In genomic region chr12:9240004-9240635, GRCh38 we compare ENCODE assay signal across 10 cellular contexts. TPM values are rescaled to one million over a fixed set of nuclear protein-coding genes. Genes with fewer than 3 reads are reported as not detected.
A peak's percentile ranks its signal among the peaks of the same experiment; 100 is the strongest.
DNase-seq lines count a peak whose midpoint lies in the region; ATAC-seq and TF ChIP-seq lines count a peak whose summit lies in the region.
"Not testable (repeated sequence)": the region's sequence is repeated elsewhere in the genome, so short reads cannot be mapped to it uniquely, and the experiment has no call there.
"Had no signal": no experiment of that assay in that cellular context is flagged by ENCODE, and none has a peak within 500 bp of the region (broad histone marks: within the 10 kb centered on the region; RNA-seq: fewer than 3 reads in every experiment).

No MANE protein-coding gene starts in this region.

- peak; percentile 93 for ATAC-seq in effector memory CD8-positive, alpha-beta T cell (replicated peaks)

- intact Hi-C loops in sigmoid colon (cut with DNase I): not testable (repeated sequence)

- H3K4me3 ChIP-seq in AG09309 (ENCODE audit: control insufficient read depth, low read depth, low read length) (peak overlapping the region; percentile 28), Karpas-422 (ENCODE audit: low read length) (peak overlapping the region; percentile 54), liver (ENCODE audit: low read depth in 1 of 3, low read length in 3 of 3) (peak overlapping the region; percentile 48 to 53 (median 50)), sigmoid colon (peak overlapping the region; percentile 2 to 43 (median 34))

- peaks cover 17% of the 10 kb centered on the region for H3K4me1 Mint-ChIP-seq in activated CD4-positive, alpha-beta T cell treated with anti-CD3 and anti-CD28 coated beads, Interleukin-2, amount 10 ng/mL, durations not matched to agents 7 days and 5 days
- peaks cover 16% of the 10 kb centered on the region for H3K4me1 Mint-ChIP-seq in activated naive CD4-positive, alpha-beta T cell treated with anti-CD3 and anti-CD28 coated beads, Interleukin-2, amount 10 ng/mL, durations not matched to agents 7 days and 5 days
- H3K4me1 Mint-ChIP-seq in effector memory CD8-positive, alpha-beta T cell (ENCODE audit: low read depth in 2 of 2): not testable (repeated sequence)

- POLR2A ChIA-PET in activated CD4-positive, alpha-beta T cell treated with anti-CD3 and anti-CD28 coated beads, Interleukin-2, amount 10 ng/mL, durations not matched to agents 7 days and 5 days (lab: Charles Lee): not testable (repeated sequence)

- not testable (repeated sequence) for TF ChIP-seq CTCF in AG09309 (IDR thresholded peaks at IDR 0.05; ENCODE audit: control insufficient read depth, insufficient read depth, low read depth, low read length, missing control alignments); liver (IDR thresholded peaks at IDR 0.05; ENCODE audit: low read depth, low read length, missing input control); sigmoid colon (IDR thresholded peaks at IDR 0.05)

- H3K27ac Mint-ChIP-seq in activated CD4-positive, alpha-beta T cell treated with anti-CD3 and anti-CD28 coated beads, Interleukin-2, amount 10 ng/mL, durations not matched to agents 7 days and 5 days: peak overlapping the region; percentile 86
- H3K27ac Mint-ChIP-seq in activated naive CD4-positive, alpha-beta T cell treated with anti-CD3 and anti-CD28 coated beads, Interleukin-2, amount 10 ng/mL, durations not matched to agents 7 days and 5 days: not testable (repeated sequence)
- peak overlapping the region; percentile 96 to 98 for H3K27ac Mint-ChIP-seq in effector memory CD8-positive, alpha-beta T cell

- not testable (repeated sequence) for H3K36me3 ChIP-seq in Karpas-422 (ENCODE audit: insufficient read depth, low read length); liver (ENCODE audit: control insufficient read depth in 4 of 4, insufficient read depth in 3 of 4, low read depth in 1 of 4, low read length in 3 of 4); sigmoid colon

- H3K9me2 ChIP-seq in Karpas-422 (replicated peaks; ENCODE audit: insufficient read depth, low read length): not testable (repeated sequence)

- H3K4me1 ChIP-seq in Karpas-422 (ENCODE audit: low read length); sigmoid colon: not testable (repeated sequence)
- peaks cover 2 to 11% (median 6%) of the 10 kb centered on the region in 4 donors for H3K4me1 ChIP-seq in liver (ENCODE audit: control insufficient read depth in 4 of 4, insufficient read depth in 4 of 4, low read length in 3 of 4)

- peak overlapping the region; percentile 82 for H3K4me3 Mint-ChIP-seq in activated CD4-positive, alpha-beta T cell treated with anti-CD3 and anti-CD28 coated beads, Interleukin-2, amount 10 ng/mL, durations not matched to agents 7 days and 5 days
- peak overlapping the region; percentile 70 for H3K4me3 Mint-ChIP-seq in activated naive CD4-positive, alpha-beta T cell treated with anti-CD3 and anti-CD28 coated beads, Interleukin-2, amount 10 ng/mL, durations not matched to agents 7 days and 5 days
- H3K4me3 Mint-ChIP-seq in effector memory CD8-positive, alpha-beta T cell: peak overlapping the region; percentile 87 to 91

- not testable (repeated sequence) for H3K79me2 ChIP-seq in Karpas-422 (ENCODE audit: low read length)

- H3K9ac ChIP-seq in Karpas-422 (ENCODE audit: low read length): peak overlapping the region; percentile 46
- peak overlapping the region in 1 of 2 donors; percentile 58 for H3K9ac ChIP-seq in liver (ENCODE audit: low read depth in 1 of 2, low read length in 2 of 2)

- not testable (repeated sequence) for H3K36me3 Mint-ChIP-seq in activated CD4-positive, alpha-beta T cell treated with anti-CD3 and anti-CD28 coated beads, Interleukin-2, amount 10 ng/mL, durations not matched to agents 7 days and 5 days (ENCODE audit: low read depth); activated naive CD4-positive, alpha-beta T cell treated with anti-CD3 and anti-CD28 coated beads, Interleukin-2, amount 10 ng/mL, durations not matched to agents 7 days and 5 days
- peaks cover 11% of the 10 kb centered on the region for H3K36me3 Mint-ChIP-seq in effector memory CD8-positive, alpha-beta T cell (ENCODE audit: insufficient read depth)

- CTCF ChIA-PET in activated CD4-positive, alpha-beta T cell treated with anti-CD3 and anti-CD28 coated beads, Interleukin-2, amount 10 ng/mL, durations not matched to agents 7 days and 5 days (lab: Charles Lee); activated naive CD4-positive, alpha-beta T cell treated with anti-CD3 and anti-CD28 coated beads, Interleukin-2, amount 10 ng/mL, durations not matched to agents 7 days and 5 days (lab: Charles Lee): not testable (repeated sequence)

- not testable (repeated sequence) for H3K27ac ChIP-seq in Karpas-422 (ENCODE audit: low read length)
- H3K27ac ChIP-seq in liver (ENCODE audit: low read depth in 1 of 2, low read length in 2 of 2): peak overlapping the region; percentile 61 to 65
- H3K27ac ChIP-seq in sigmoid colon: peak overlapping the region; percentile 26 to 39 (median 35)

- not testable (repeated sequence) for DNase-seq in AG09309 (ENCODE audit: low read depth); Karpas-422; sigmoid colon
- peak; percentile 46 for DNase-seq in activated CD4-positive, alpha-beta T cell treated with anti-CD3 and anti-CD28 coated beads, Interleukin-2, amount 10 ng/mL, durations not matched to agents 7 days and 5 days
- peak; percentile 49 for DNase-seq in activated naive CD4-positive, alpha-beta T cell treated with anti-CD3 and anti-CD28 coated beads, Interleukin-2, amount 10 ng/mL, durations not matched to agents 7 days and 5 days
- DNase-seq in effector memory CD8-positive, alpha-beta T cell: peak; percentile 35 to 45 (median 43)
- DNase-seq in stimulated activated CD8-positive, alpha-beta memory T cell treated with anti-CD3 and anti-CD28 coated beads, Interleukin-4, amount 100 ng/mL, for 48 hours: peak; percentile 66

- peak overlapping the region; percentile 58 for H3K4me2 ChIP-seq in Karpas-422 (ENCODE audit: low read depth, low read length, poor library complexity, severe bottlenecking)

- peak in 1 of 2 donors; percentile 43 for TF ChIP-seq RAD21 in liver (IDR thresholded peaks at IDR 0.05)

- TF ChIP-seq POLR2A in sigmoid colon (IDR thresholded peaks at IDR 0.05): not testable (repeated sequence)

- H4K20me1 ChIP-seq in Karpas-422 (ENCODE audit: insufficient read depth, low read depth, low read length): not testable (repeated sequence)

- H3K27me3 ChIP-seq in Karpas-422 (ENCODE audit: low read length); liver (ENCODE audit: control insufficient read depth in 4 of 4, insufficient read depth in 4 of 4, low read length in 3 of 4); sigmoid colon: not testable (repeated sequence)

- not testable (repeated sequence) for H2AFZ ChIP-seq in Karpas-422 (ENCODE audit: low read length)

- H3K9me3 ChIP-seq in Karpas-422 (ENCODE audit: low read length); liver (ENCODE audit: control insufficient read depth in 4 of 4, low read length in 3 of 4); sigmoid colon: not testable (repeated sequence)

- not testable (repeated sequence) for H3K9me3 Mint-ChIP-seq in activated CD4-positive, alpha-beta T cell treated with anti-CD3 and anti-CD28 coated beads, Interleukin-2, amount 10 ng/mL, durations not matched to agents 7 days and 5 days; activated naive CD4-positive, alpha-beta T cell treated with anti-CD3 and anti-CD28 coated beads, Interleukin-2, amount 10 ng/mL, durations not matched to agents 7 days and 5 days; effector memory CD8-positive, alpha-beta T cell

- 27% methylated on average over 30 of the region's 33 CpGs for WGBS in liver
- 29 to 35% methylated on average over 29 to 31 of the region's 33 CpGs for WGBS in sigmoid colon, 2 donors

- not testable (repeated sequence) for TF ChIP-seq EP300 in sigmoid colon (IDR thresholded peaks at IDR 0.05)

- peaks cover 15% of the 10 kb centered on the region for H3K27me3 Mint-ChIP-seq in activated CD4-positive, alpha-beta T cell treated with anti-CD3 and anti-CD28 coated beads, Interleukin-2, amount 10 ng/mL, durations not matched to agents 7 days and 5 days
- H3K27me3 Mint-ChIP-seq in activated naive CD4-positive, alpha-beta T cell treated with anti-CD3 and anti-CD28 coated beads, Interleukin-2, amount 10 ng/mL, durations not matched to agents 7 days and 5 days: peaks cover 19% of the 10 kb centered on the region
- H3K27me3 Mint-ChIP-seq in effector memory CD8-positive, alpha-beta T cell: not testable (repeated sequence)

TF ChIP-seq in liver, 16 proteins besides CTCF, POLR2A, EP300 and RAD21:
- TF ChIP-seq YY1 (IDR thresholded peaks at IDR 0.05) (peak; percentile 38), MAX (IDR thresholded peaks at IDR 0.05) (peak; percentile 15)

RNA-seq across cellular contexts. Expression of gene PZP, which starts 31.9 kb away (rescaled TPM):
- not detected in 2 replicates for total RNA-seq in Karpas-422 (2014; rRNA removed; shearing (Covaris generic); ENCODE audit: low replicate concordance)
- not detected for total RNA-seq in activated CD4-positive, alpha-beta T cell treated with anti-CD3 and anti-CD28 coated beads, Interleukin-2, amount 10 ng/mL, durations not matched to agents 7 days and 5 days
- total RNA-seq in liver (10 to 100 TPM in 1 of 2 donors, under 1 TPM in 1; 0.05 to 18.7 TPM), sigmoid colon (under 1 TPM in 1 of 4 donors, not detected in 3; 0.28 TPM)
- polyA plus RNA-seq in liver (1 to 10 TPM; 2.6 to 2.9 TPM), sigmoid colon (under 1 TPM in 1 of 3 donors, not detected in 2; 0.07 TPM)
- total RNA-seq: A172; T-helper 1 cell treated with Interleukin-12 subunit alpha and Interleukin-12 subunit beta and Interleukin-4 antibody, amounts not matched to agents 30 ng/mL and 1 ng/mL, for 36 hours had no signal
